In the genomic region with DNA sequence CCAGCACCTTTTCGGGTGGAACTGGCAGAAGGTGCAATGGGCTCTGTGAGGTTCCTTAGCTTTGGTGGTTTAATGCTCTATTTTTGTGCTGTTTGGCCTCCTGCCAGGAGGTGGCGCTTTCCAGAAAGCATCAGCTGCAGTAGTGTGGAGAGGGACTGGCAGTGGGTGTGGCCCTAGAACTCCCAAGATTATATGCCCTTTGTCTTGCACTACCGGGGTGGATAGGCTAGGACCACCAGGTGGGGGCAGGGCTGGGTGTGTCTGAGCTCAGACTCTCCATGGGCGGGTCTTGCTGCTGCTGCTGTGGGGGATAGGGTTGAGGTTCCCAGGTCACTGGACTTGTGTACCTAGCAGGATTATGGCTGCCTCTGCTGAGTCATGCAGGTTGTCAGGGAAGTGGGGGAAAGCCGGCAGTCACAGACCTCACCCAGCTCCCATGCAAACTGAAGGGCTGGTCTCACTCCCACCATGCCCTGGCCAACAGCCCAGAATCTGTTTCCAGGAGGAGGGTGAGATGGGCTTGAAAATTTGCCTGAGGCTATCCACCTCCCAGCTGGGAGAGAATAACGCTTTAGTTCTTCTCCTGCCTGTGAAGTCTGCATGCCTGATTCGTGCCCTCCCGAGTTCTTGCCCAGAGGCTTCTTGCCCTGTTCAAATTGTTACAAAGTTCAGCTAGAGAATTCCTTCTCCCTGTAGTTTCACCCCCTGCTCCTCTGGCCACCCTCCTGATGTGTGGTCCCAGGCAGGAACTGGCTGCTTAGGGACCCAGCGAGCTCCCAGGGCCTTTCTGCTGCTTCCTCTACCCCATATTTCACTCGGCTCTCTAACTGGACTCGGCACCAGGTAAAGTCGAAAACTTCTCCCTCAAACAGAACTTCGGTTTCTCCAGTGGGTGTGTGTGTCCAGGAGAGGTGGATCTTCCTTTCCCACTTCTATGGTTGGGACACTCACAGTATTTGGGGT, we compare ENCODE assay signal across 7 cellular contexts.
DNase-seq lines count a peak whose midpoint lies in the region; ATAC-seq and TF ChIP-seq lines count a peak whose summit lies in the region.

No MANE protein-coding gene starts in this region.

- H3K4me3 ChIP-seq in HAP-1 = no peak overlapping the region

- H3K27me3 ChIP-seq in HAP-1 (ENCODE audit: low read depth) = no peaks in the 10 kb centered on the region

- DNase-seq in HAP-1 (ENCODE audit: low spot score in 2 of 2) (peak; percentile 42 to 82), RWPE1 (ENCODE audit: low spot score) (peak; percentile 46), iris pigment epithelial cell (ENCODE audit: low read depth) (peak; percentile 5)
- DNase-seq in activated naive CD4-positive, alpha-beta T cell treated with Interleukin-2 at 50 U/mL for 16 hours = peak; percentile 64
- peak; percentile 22 to 52 (median 31) for DNase-seq in stimulated activated CD4-positive, alpha-beta T cell treated with anti-CD3 and anti-CD28 coated beads, TNF-alpha, amount 100 ng/mL, for 24 hours (ENCODE audit: low read depth in 3 of 3)

- H3K27ac ChIP-seq in RWPE1 = peak overlapping the region; percentile 98

- in situ Hi-C loops in HAP-1 (cut with MboI; ENCODE audit: low sequenced_read_pairs) = loop anchor here (25.0 kb wide), 1 partner anchor 223 kb away; no protein-coding TSS in a partner anchor

- H3K36me3 ChIP-seq in HAP-1 (replicated peaks) = no peaks in the 10 kb centered on the region

- H3K9me3 ChIP-seq in HAP-1 = no peaks in the 10 kb centered on the region

- peaks cover 9% of the 10 kb centered on the region for H3K4me1 ChIP-seq in HAP-1

- ATAC-seq in HG03175 (IDR thresholded peaks at IDR 0.05; ENCODE audit: unreplicated experiment) = no peak
- ATAC-seq in GM18511 (IDR thresholded peaks at IDR 0.05; ENCODE audit: unreplicated experiment) = no peak

- TF ChIP-seq CTCF in RWPE1 (conservative IDR thresholded peaks at IDR 0.05; ENCODE audit: low read depth) = peak; percentile 36

- CTCF ChIA-PET in RWPE1 (lab: Yijun Ruan, JAX) = interaction anchor here (0.7 to 1.1 kb wide), 2 partner anchors 92 to 199 kb away, joined by 3 to 4 read pairs; no protein-coding TSS in a partner anchor

- POLR2A ChIA-PET in RWPE1 (lab: Yijun Ruan, JAX; ENCODE audit: low non-redundant PET) = interaction anchor here (0.7 to 1.1 kb wide), 2 partner anchors 105 to 129 kb away, joined by 3 read pairs; no protein-coding TSS in a partner anchor

Comparison
In these comparisons a context has a peak if more than half of its experiments do, and no peak if none do; other contexts are left out.
1. DNase-seq: peak in every context shown above with its lines; median percentile 64 in activated naive CD4-positive, alpha-beta T cell treated with Interleukin-2 at 50 U/mL for 16 hours; 62 in HAP-1; 46 in RWPE1; 31 in stimulated activated CD4-positive, alpha-beta T cell treated with anti-CD3 and anti-CD28 coated beads, TNF-alpha, amount 100 ng/mL, for 24 hours; 5 in iris pigment epithelial cell.